9 cellular contexts compared by ENCODE assay signal in genomic region chr3:138946554-138947302, GRCh38. TPM values are rescaled to one million over a fixed set of nuclear protein-coding genes. Genes with fewer than 3 reads are reported as not detected.
DNase-seq lines count a peak whose midpoint lies in the region; ATAC-seq, FAIRE-seq and TF ChIP-seq lines count a peak whose summit lies in the region.
"Had no signal": no experiment of that assay in that cellular context is flagged by ENCODE, and none has a peak within 500 bp of the region (broad histone marks: within the 10 kb centered on the region; RNA-seq: fewer than 3 reads in every experiment).

Gene FOXL2 (minus strand): TSS chr3:138947137. CDS start chr3:138946722, 415 bp downstream.
Gene FOXL2NB (plus strand): TSS chr3:138947217. CDS start chr3:138947365, 148 bp downstream.

- CTCF ChIA-PET in T-cell (lab: Charles Lee) (interaction anchor here (0.6 to 1.1 kb wide), 3 partner anchors 14 to 353 kb away, joined by 3 to 10 read pairs (median 3); partner anchors contain the start of gene CEP70 (in 1 of the 2)), endothelial cell of umbilical vein (lab: Charles Lee) (interaction anchor here (0.6 to 4.8 kb wide), 7 partner anchors 11 to 765 kb away, joined by 3 to 63 read pairs (median 3); no protein-coding TSS in a partner anchor)

- H3K4me3 Mint-ChIP-seq in T-cell: peak within 1 kb of the TSS; percentile 61 to 80 (median 64)
- H3K4me3 Mint-ChIP-seq in natural killer cell treated with Interleukin-12 subunit alpha and Interleukin-12 subunit beta and Interleukin-15 and Interleukin-18, amount 100 ng/mL, for 72 hours: peak within 1 kb of the TSS; percentile 55

- H3K27me3 Mint-ChIP-seq in T-cell: peaks cover 63 to 80% of the 10 kb centered on the region in 2 donors
- peaks cover 51 to 72% of the 10 kb centered on the region in 2 donors for H3K27me3 Mint-ChIP-seq in natural killer cell treated with Interleukin-12 subunit alpha and Interleukin-12 subunit beta and Interleukin-15 and Interleukin-18, amount 100 ng/mL, for 72 hours

- peaks cover 16% of the 10 kb centered on the region for H3K4me1 ChIP-seq in endothelial cell of umbilical vein (ENCODE audit: control insufficient read depth, extremely low read depth, insufficient read depth, low read length)

- DNase-seq in NCI-H524 (lab: John Stamatoyannopoulos, UW) (peak; percentile 49 to 56), NCI-H524 treated with DMSO at 0.1 percent for 48 hours (lab: John Stamatoyannopoulos, UW) (no peak), T-cell (no peak), endothelial cell of umbilical vein (ENCODE audit: low read depth, low spot score) (no peak), GM12891 (ENCODE audit: insufficient read length, low spot score) (no peak), NCI-H2029 treated with DMSO at 0.1 percent for 48 hours (lab: John Stamatoyannopoulos, UW) (no peak)
- no peak for DNase-seq in natural killer cell treated with Interleukin-12 subunit alpha and Interleukin-12 subunit beta and Interleukin-15 and Interleukin-18, amount 100 ng/mL, for 72 hours (ENCODE audit: low spot score)

- no peaks in the 10 kb centered on the region for H3K9me1 ChIP-seq in endothelial cell of umbilical vein (replicated peaks; ENCODE audit: control insufficient read depth, extremely low read depth, insufficient read depth, low read length)

- no peaks in the 10 kb centered on the region for H3K9me3 ChIP-seq in endothelial cell of umbilical vein (replicated peaks; ENCODE audit: control insufficient read depth, insufficient read depth, low read length)

- peaks cover 35 to 55% (median 42%) of the 10 kb centered on the region in 3 donors for H3K4me1 Mint-ChIP-seq in T-cell
- peaks cover 25 to 26% of the 10 kb centered on the region in 2 donors for H3K4me1 Mint-ChIP-seq in natural killer cell treated with Interleukin-12 subunit alpha and Interleukin-12 subunit beta and Interleukin-15 and Interleukin-18, amount 100 ng/mL, for 72 hours (ENCODE audit: low read depth in 2 of 2)

- intact Hi-C loops in endothelial cell of umbilical vein (cut with micrococcal nuclease): loop anchor here (10.0 kb wide), 1 partner anchor 602 kb away; the partner anchor contains the start of gene MRAS

- dilution Hi-C loops in endothelial cell of umbilical vein (cut with MboI; ENCODE audit: extremely low pct_ligation_motif_present, low sequenced_read_pairs): no loop called here

- FAIRE-seq in endothelial cell of umbilical vein (lab: Jason Lieb, UNC) (no peak), GM12891 (lab: Jason Lieb, UNC) (no peak)
- FAIRE-seq: G401.6 had no signal

- H3K9me3 Mint-ChIP-seq in T-cell: no peaks in the 10 kb centered on the region
- H3K9me3 Mint-ChIP-seq in natural killer cell treated with Interleukin-12 subunit alpha and Interleukin-12 subunit beta and Interleukin-15 and Interleukin-18, amount 100 ng/mL, for 72 hours: no peaks in the 10 kb centered on the region

- H3K36me3 Mint-ChIP-seq in T-cell: no peaks in the 10 kb centered on the region
- peaks cover 6% of the 10 kb centered on the region for H3K36me3 Mint-ChIP-seq in natural killer cell treated with Interleukin-12 subunit alpha and Interleukin-12 subunit beta and Interleukin-15 and Interleukin-18, amount 100 ng/mL, for 72 hours

- no peak within 1 kb of the TSS for H3K9ac ChIP-seq in endothelial cell of umbilical vein (replicated peaks; ENCODE audit: extremely low read depth, insufficient read depth, low read length)

- no peaks in the 10 kb centered on the region for H3K79me2 ChIP-seq in endothelial cell of umbilical vein (ENCODE audit: control insufficient read depth, insufficient read depth, low read length)

- H3K4me2 ChIP-seq in endothelial cell of umbilical vein (ENCODE audit: insufficient read depth, low read length): peak within 1 kb of the TSS; percentile 65

- H3K4me3 ChIP-seq in endothelial cell of umbilical vein (replicated peaks in 1 of 3; ENCODE audit: insufficient read depth in 1 of 3, low read depth in 1 of 3, low read length in 3 of 3): peak within 1 kb of the TSS in 2 of 3 experiments; percentile 27 to 29

- TF ChIP-seq CTCF in endothelial cell of umbilical vein (IDR thresholded peaks at IDR 0.05; ENCODE audit: extremely low read depth in 1 of 2, insufficient read depth in 1 of 2, low read depth in 1 of 2, low read length in 2 of 2): no peak

- peaks cover 78 to 98% of the 10 kb centered on the region in 2 experiments for H3K27me3 ChIP-seq in endothelial cell of umbilical vein (ENCODE audit: control insufficient read depth in 2 of 2, insufficient read depth in 2 of 2, low read length in 2 of 2)

- peak in 3 of 4 experiments; percentile 27 to 61 (median 30) for ATAC-seq in T-cell (replicated peaks in 1 of 4)
- ATAC-seq in natural killer cell treated with Interleukin-12 subunit alpha and Interleukin-12 subunit beta and Interleukin-15 and Interleukin-18, amount 100 ng/mL, for 72 hours: peak in 1 of 2 donors; percentile 60
- ATAC-seq in GM19395 (IDR thresholded peaks at IDR 0.05; ENCODE audit: unreplicated experiment): no peak

- H3K27ac ChIP-seq in endothelial cell of umbilical vein (ENCODE audit: insufficient read depth, low read depth, low read length): no peak within 1 kb of the TSS

- peak within 1 kb of the TSS in 1 of 2 donors; percentile 15 for H3K27ac Mint-ChIP-seq in T-cell
- no peak within 1 kb of the TSS for H3K27ac Mint-ChIP-seq in natural killer cell treated with Interleukin-12 subunit alpha and Interleukin-12 subunit beta and Interleukin-15 and Interleukin-18, amount 100 ng/mL, for 72 hours

- no peaks in the 10 kb centered on the region for H3K36me3 ChIP-seq in endothelial cell of umbilical vein (ENCODE audit: control insufficient read depth in 2 of 2, extremely low read depth in 1 of 2, insufficient read depth in 2 of 2, low read length in 2 of 2)

- H2AFZ ChIP-seq in endothelial cell of umbilical vein (ENCODE audit: low read depth, low read length): peak within 1 kb of the TSS; percentile 38

- no peaks in the 10 kb centered on the region for H4K20me1 ChIP-seq in endothelial cell of umbilical vein (replicated peaks; ENCODE audit: control insufficient read depth, extremely low read depth, insufficient read depth, low read length)

- TF ChIP-seq POLR2A in endothelial cell of umbilical vein (IDR thresholded peaks at IDR 0.05; ENCODE audit: low read depth, low read length) (no peak), GM12891 (IDR thresholded peaks at IDR 0.05; ENCODE audit: low read depth, low read length) (no peak)

- POLR2A ChIA-PET in T-cell (lab: Charles Lee) (interaction anchor here in 1 of 2 donors (0.6 kb wide), 1 partner anchor 1976 kb away, joined by 5 read pairs; no protein-coding TSS in a partner anchor), endothelial cell of umbilical vein (lab: Charles Lee) (no interaction called here)

- BruUV-seq in endothelial cell of umbilical vein (replicated peaks; lab: Mats Ljungman, UMichigan): no TSS peak

TF ChIP-seq in endothelial cell of umbilical vein, 7 proteins besides CTCF, POLR2A, EP300 and RAD21:
- no peak for TF ChIP-seq MYC (IDR thresholded peaks at IDR 0.05; ENCODE audit: low read depth, low read length)
- TF ChIP-seq MAX (IDR thresholded peaks at IDR 0.05; ENCODE audit: insufficient read depth, insufficient read length): no peak
- peak; percentile 88 for TF ChIP-seq EZH2 (IDR thresholded peaks at IDR 0.05; ENCODE audit: borderline replicate concordance, low read depth, low read length, severe bottlenecking)
TF ChIP-seq in endothelial cell of umbilical vein: peak in this region for 1.

TF ChIP-seq in GM12891, 5 proteins besides CTCF, POLR2A, EP300 and RAD21:
- TF ChIP-seq SPI1 (IDR thresholded peaks at IDR 0.05; ENCODE audit: low read depth, low read length): no peak

RNA-seq across cellular contexts. Expression of gene FOXL2, which starts in this region (rescaled TPM):
- total RNA-seq in T-cell (not detected), endothelial cell of umbilical vein (0.12 TPM in 1 of 2 replicates, not detected in the other)
- 0.03 TPM in 1 of 2 replicates, not detected in the other for polyA plus RNA-seq in endothelial cell of umbilical vein
- polyA plus RNA-seq in endothelial cell of umbilical vein (2011; cell fraction: cytosol; rRNA removed): not detected in 2 replicates
- not detected in 2 replicates for polyA plus RNA-seq in endothelial cell of umbilical vein (2011; cell fraction: nucleus; rRNA removed)
- polyA plus RNA-seq in endothelial cell of umbilical vein (2012): not detected in 2 replicates
- polyA minus RNA-seq in endothelial cell of umbilical vein: 0.13 TPM in 1 of 2 replicates, not detected in the other
- polyA minus RNA-seq in endothelial cell of umbilical vein (2011; cell fraction: cytosol; rRNA and poly(A)+ RNA removed): 5.2 TPM
- polyA minus RNA-seq in endothelial cell of umbilical vein (2011; cell fraction: nucleus; rRNA and poly(A)+ RNA removed): not detected in 2 replicates
- total RNA-seq in natural killer cell treated with Interleukin-12 subunit alpha and Interleukin-12 subunit beta and Interleukin-15 and Interleukin-18, amount 100 ng/mL, for 72 hours: not detected
- polyA plus RNA-seq in GM12891 (2012; ENCODE audit: low read depth, missing spikeins): not detected

RNA-seq across cellular contexts. Expression of gene FOXL2NB, which starts in this region (rescaled TPM):
- total RNA-seq in T-cell (under 1 TPM in 1 of 5 donors, not detected in 4; 0.06 TPM), endothelial cell of umbilical vein (not detected in 2 replicates)
- 0.01 TPM in 1 of 2 replicates, not detected in the other for polyA plus RNA-seq in endothelial cell of umbilical vein
- polyA plus RNA-seq in endothelial cell of umbilical vein (2011; cell fraction: cytosol; rRNA removed): not detected in 2 replicates
- not detected in 2 replicates for polyA plus RNA-seq in endothelial cell of umbilical vein (2011; cell fraction: nucleus; rRNA removed)
- 0.07 TPM in 1 of 2 replicates, not detected in the other for polyA plus RNA-seq in endothelial cell of umbilical vein (2012)
- 0.36 TPM in 2 replicates for polyA minus RNA-seq in endothelial cell of umbilical vein
- 2.3 TPM for polyA minus RNA-seq in endothelial cell of umbilical vein (2011; cell fraction: cytosol; rRNA and poly(A)+ RNA removed)
- polyA minus RNA-seq in endothelial cell of umbilical vein (2011; cell fraction: nucleus; rRNA and poly(A)+ RNA removed): not detected in 2 replicates
- not detected for total RNA-seq in natural killer cell treated with Interleukin-12 subunit alpha and Interleukin-12 subunit beta and Interleukin-15 and Interleukin-18, amount 100 ng/mL, for 72 hours
- not detected for polyA plus RNA-seq in GM12891 (2012; ENCODE audit: low read depth, missing spikeins)

Comparison
In these comparisons a context has a peak if more than half of its experiments do, and no peak if none do; other contexts are left out.
1. DNase-seq: peak in NCI-H524 (2 of 2); none in NCI-H524 treated with DMSO at 0.1 percent for 48 hours (single experiment), T-cell (0 of 34), endothelial cell of umbilical vein (single experiment), natural killer cell treated with Interleukin-12 subunit alpha and Interleukin-12 subunit beta and Interleukin-15 and Interleukin-18, amount 100 ng/mL, for 72 hours (single experiment), GM12891 (single experiment) and NCI-H2029 treated with DMSO at 0.1 percent for 48 hours (single experiment).
2. Peak in ATAC-seq in T-cell; RNA of the genes that start here not detected or under 1 TPM.